ENCODE assay signal across 18 cellular contexts in genomic region chr7:2217716-2218443, GRCh38. TPM values are rescaled to one million over a fixed set of nuclear protein-coding genes. Genes with fewer than 3 reads are reported as not detected.
DNase-seq lines count a peak whose midpoint lies in the region; TF ChIP-seq lines count a peak whose summit lies in the region.
"Had no signal": no experiment of that assay in that cellular context is flagged by ENCODE, and none has a peak within 500 bp of the region (broad histone marks: within the 10 kb centered on the region; RNA-seq: fewer than 3 reads in every experiment).

No MANE protein-coding gene starts in this region.

- H3K79me2 ChIP-seq in osteoblast (ENCODE audit: insufficient read depth, low read length) = peaks cover 2% of the 10 kb centered on the region

- H3K4me3 ChIP-seq in BLaER1 (no peak overlapping the region), H7 (ENCODE audit: insufficient read depth, low read depth, low read length) (no peak overlapping the region), osteoblast (ENCODE audit: insufficient read depth, low read length) (no peak overlapping the region)

- H3K27me3 ChIP-seq in BLaER1 = no peaks in the 10 kb centered on the region
- no peaks in the 10 kb centered on the region for H3K27me3 ChIP-seq in H7 (ENCODE audit: control insufficient read depth, insufficient read depth, low read length)
- H3K27me3 ChIP-seq in osteoblast (ENCODE audit: insufficient read depth, low read length) = no peaks in the 10 kb centered on the region

- H3K4me2 ChIP-seq in BLaER1 = peak overlapping the region; percentile 47
- no peak overlapping the region for H3K4me2 ChIP-seq in osteoblast (ENCODE audit: insufficient read depth, low read length)

- H3K9me3 ChIP-seq in BLaER1 (no peaks in the 10 kb centered on the region), osteoblast (ENCODE audit: low read depth, low read length) (no peaks in the 10 kb centered on the region)

- no peak overlapping the region for H3K27ac ChIP-seq in BLaER1
- H3K27ac ChIP-seq in osteoblast (ENCODE audit: low read depth, low read length) = no peak overlapping the region
- H3K27ac ChIP-seq in RWPE1 = no peak overlapping the region

- peaks cover 98% of the 10 kb centered on the region for H3K36me3 ChIP-seq in BLaER1
- H3K36me3 ChIP-seq in H7 (replicated peaks; ENCODE audit: control insufficient read depth, insufficient read depth, low read length) = peaks cover 38% of the 10 kb centered on the region
- H3K36me3 ChIP-seq in osteoblast (ENCODE audit: insufficient read depth, low read length) = peaks cover 22% of the 10 kb centered on the region

- H4K20me1 ChIP-seq in BLaER1 = peaks cover 65% of the 10 kb centered on the region
- H4K20me1 ChIP-seq in osteoblast (ENCODE audit: insufficient read depth, low read length) = peaks cover 5% of the 10 kb centered on the region

- POLR2A ChIA-PET in RWPE1 (lab: Yijun Ruan, JAX; ENCODE audit: low non-redundant PET) = interaction anchor here (0.6 kb wide), 1 partner anchor 43 kb away, joined by 4 read pairs; no protein-coding TSS in a partner anchor

- H3K9ac ChIP-seq in BLaER1 = no peak overlapping the region

- no peak overlapping the region for H2AFZ ChIP-seq in osteoblast (ENCODE audit: low read length)

- peaks cover 14% of the 10 kb centered on the region for H3K4me1 ChIP-seq in BLaER1
- H3K4me1 ChIP-seq in osteoblast (ENCODE audit: insufficient read depth, low read length) = no peaks in the 10 kb centered on the region

- no peak for TF ChIP-seq CTCF in osteoblast (IDR thresholded peaks at IDR 0.05; ENCODE audit: extremely low read depth, low read depth, low read length)
- no peak for TF ChIP-seq CTCF in RWPE1 (conservative IDR thresholded peaks at IDR 0.05; ENCODE audit: low read depth)

- DNase-seq in H7 (peak; percentile 52), astrocyte of the hippocampus (ENCODE audit: low read depth, low spot score) (peak; percentile 53), osteoblast (ENCODE audit: insufficient read length, low spot score, missing footprints) (peak; percentile 89), NCI-H2196 treated with DMSO at 0.1 percent for 48 hours (lab: John Stamatoyannopoulos, UW; ENCODE audit: unreplicated experiment) (no peak), kidney glomerular epithelial cell (lab: John Stamatoyannopoulos, UW) (no peak), RWPE1 (ENCODE audit: low spot score) (no peak)
- DNase-seq: AML-193, DND-41, GF-D8, HCEC 1CT, NCI-H1092 treated with DMSO at 0.1 percent for 48 hours, NCI-H146, NCI-H2081, NCI-H2171 treated with DMSO at 0.1 percent for 48 hours, NCI-H446 treated with DMSO at 0.1 percent for 48 hours, NCI-H69, Right ventricle myocardium superior had no signal

- CTCF ChIA-PET in RWPE1 (lab: Yijun Ruan, JAX) = no interaction called here

RNA-seq across cellular contexts. Expression of gene MAD1L1, which starts 14.9 kb away (rescaled TPM):
- 44.7 and 63.0 TPM in 2 replicates for total RNA-seq in H7 (2014; rRNA removed; shearing (Covaris generic))
- total RNA-seq in osteoblast = 66.2 and 72.2 TPM in 2 replicates

RNA-seq across cellular contexts. Expression of gene MRM2, which starts 24.1 kb away (rescaled TPM):
- 25.8 and 32.6 TPM in 2 replicates for total RNA-seq in H7 (2014; rRNA removed; shearing (Covaris generic))
- total RNA-seq in osteoblast = 21.4 and 21.5 TPM in 2 replicates

RNA-seq across cellular contexts. Expression of gene NUDT1, which starts 24.1 kb away (rescaled TPM):
- total RNA-seq in H7 (2014; rRNA removed; shearing (Covaris generic)) = 101 and 117 TPM in 2 replicates
- total RNA-seq in osteoblast = 18.5 and 21.8 TPM in 2 replicates

Comparison
In these comparisons a context has a peak if more than half of its experiments do, and no peak if none do; other contexts are left out.
1. DNase-seq: peak in H7 (single experiment), astrocyte of the hippocampus (single experiment) and osteoblast (single experiment); none in NCI-H2196 treated with DMSO at 0.1 percent for 48 hours (single experiment), kidney glomerular epithelial cell (single experiment) and RWPE1 (single experiment).